ENCODE assay signal across 2 cellular contexts in the genomic region with DNA sequence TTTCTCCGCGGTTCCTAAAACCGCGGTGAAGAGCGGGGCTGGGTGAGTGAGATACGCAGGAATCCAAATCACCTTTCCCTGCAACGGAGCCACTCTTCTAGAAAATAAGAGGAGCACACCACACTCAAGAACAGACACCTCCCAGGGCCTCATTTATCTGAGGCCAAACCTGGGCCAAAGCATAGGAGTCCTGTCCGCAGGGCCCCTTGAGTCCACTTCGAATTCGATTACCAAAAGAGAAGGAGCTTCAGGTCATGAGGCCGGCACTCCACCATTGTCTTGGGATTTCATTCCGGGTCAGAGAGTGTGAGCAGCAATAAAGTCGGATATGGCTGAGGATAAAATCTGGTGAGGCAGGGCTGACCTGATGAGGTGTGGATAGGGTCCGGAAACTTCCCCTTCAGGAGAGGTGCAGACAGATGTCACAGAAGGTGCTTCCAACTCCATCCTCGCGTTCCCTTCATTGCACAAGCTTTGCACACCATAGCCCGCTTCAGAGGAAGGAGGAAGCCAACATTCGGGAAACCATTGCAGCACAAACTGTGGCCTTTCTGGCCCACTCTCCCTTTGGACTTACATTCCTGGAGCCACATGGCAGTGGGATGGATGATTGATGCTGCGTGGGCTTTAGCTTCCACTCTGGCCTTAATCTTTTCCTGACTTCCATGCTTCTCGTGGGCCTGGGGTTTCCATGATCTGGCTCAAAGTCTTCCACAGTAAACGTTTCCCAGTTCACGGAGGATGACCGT.
TF ChIP-seq lines count a peak whose summit lies in the region.

No MANE protein-coding gene starts in this region.

TF ChIP-seq in SK-N-SH, 30 proteins besides CTCF, POLR2A, EP300 and RAD21 (continued from another document):
- TF ChIP-seq, protein P1, sequence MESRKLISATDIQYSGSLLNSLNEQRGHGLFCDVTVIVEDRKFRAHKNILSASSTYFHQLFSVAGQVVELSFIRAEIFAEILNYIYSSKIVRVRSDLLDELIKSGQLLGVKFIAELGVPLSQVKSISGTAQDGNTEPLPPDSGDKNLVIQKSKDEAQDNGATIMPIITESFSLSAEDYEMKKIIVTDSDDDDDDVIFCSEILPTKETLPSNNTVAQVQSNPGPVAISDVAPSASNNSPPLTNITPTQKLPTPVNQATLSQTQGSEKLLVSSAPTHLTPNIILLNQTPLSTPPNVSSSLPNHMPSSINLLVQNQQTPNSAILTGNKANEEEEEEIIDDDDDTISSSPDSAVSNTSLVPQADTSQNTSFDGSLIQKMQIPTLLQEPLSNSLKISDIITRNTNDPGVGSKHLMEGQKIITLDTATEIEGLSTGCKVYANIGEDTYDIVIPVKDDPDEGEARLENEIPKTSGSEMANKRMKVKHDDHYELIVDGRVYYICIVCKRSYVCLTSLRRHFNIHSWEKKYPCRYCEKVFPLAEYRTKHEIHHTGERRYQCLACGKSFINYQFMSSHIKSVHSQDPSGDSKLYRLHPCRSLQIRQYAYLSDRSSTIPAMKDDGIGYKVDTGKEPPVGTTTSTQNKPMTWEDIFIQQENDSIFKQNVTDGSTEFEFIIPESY (IDR thresholded peaks at IDR 0.05; ENCODE audit: borderline replicate concordance, low read depth): no peak
- TF ChIP-seq EZH2phosphoT487 (IDR thresholded peaks at IDR 0.05; ENCODE audit: borderline replicate concordance, low read depth): no peak
- TF ChIP-seq RXRA (IDR thresholded peaks at IDR 0.05; ENCODE audit: borderline replicate concordance, low read depth): no peak
- TF ChIP-seq, protein P2, sequence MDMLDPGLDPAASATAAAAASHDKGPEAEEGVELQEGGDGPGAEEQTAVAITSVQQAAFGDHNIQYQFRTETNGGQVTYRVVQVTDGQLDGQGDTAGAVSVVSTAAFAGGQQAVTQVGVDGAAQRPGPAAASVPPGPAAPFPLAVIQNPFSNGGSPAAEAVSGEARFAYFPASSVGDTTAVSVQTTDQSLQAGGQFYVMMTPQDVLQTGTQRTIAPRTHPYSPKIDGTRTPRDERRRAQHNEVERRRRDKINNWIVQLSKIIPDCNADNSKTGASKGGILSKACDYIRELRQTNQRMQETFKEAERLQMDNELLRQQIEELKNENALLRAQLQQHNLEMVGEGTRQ (IDR thresholded peaks at IDR 0.05; ENCODE audit: borderline replicate concordance, low read depth, low read length): no peak
- no peak for TF ChIP-seq FOSL2 (IDR thresholded peaks at IDR 0.05; ENCODE audit: borderline replicate concordance, low read depth)
- TF ChIP-seq NFIC (IDR thresholded peaks at IDR 0.05; ENCODE audit: borderline replicate concordance): no peak
- TF ChIP-seq, protein P3, sequence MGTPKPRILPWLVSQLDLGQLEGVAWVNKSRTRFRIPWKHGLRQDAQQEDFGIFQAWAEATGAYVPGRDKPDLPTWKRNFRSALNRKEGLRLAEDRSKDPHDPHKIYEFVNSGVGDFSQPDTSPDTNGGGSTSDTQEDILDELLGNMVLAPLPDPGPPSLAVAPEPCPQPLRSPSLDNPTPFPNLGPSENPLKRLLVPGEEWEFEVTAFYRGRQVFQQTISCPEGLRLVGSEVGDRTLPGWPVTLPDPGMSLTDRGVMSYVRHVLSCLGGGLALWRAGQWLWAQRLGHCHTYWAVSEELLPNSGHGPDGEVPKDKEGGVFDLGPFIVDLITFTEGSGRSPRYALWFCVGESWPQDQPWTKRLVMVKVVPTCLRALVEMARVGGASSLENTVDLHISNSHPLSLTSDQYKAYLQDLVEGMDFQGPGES (IDR thresholded peaks at IDR 0.05; ENCODE audit: low read depth, low read length): no peak
- TF ChIP-seq, protein P4, sequence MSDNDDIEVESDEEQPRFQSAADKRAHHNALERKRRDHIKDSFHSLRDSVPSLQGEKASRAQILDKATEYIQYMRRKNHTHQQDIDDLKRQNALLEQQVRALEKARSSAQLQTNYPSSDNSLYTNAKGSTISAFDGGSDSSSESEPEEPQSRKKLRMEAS (IDR thresholded peaks at IDR 0.05; ENCODE audit: low read depth): no peak
- TF ChIP-seq POLR2AphosphoS5 (IDR thresholded peaks at IDR 0.05; ENCODE audit: low read depth, low read length): no peak
- TF ChIP-seq RCOR1 (IDR thresholded peaks at IDR 0.05; ENCODE audit: low read length): no peak
- TF ChIP-seq RFX5 (IDR thresholded peaks at IDR 0.05; ENCODE audit: low read length): no peak
- TF ChIP-seq MEF2A (IDR thresholded peaks at IDR 0.05; ENCODE audit: borderline replicate concordance, low read depth): no peak

TF ChIP-seq in SK-N-SH treated with all-trans-retinoic acid at 6 μM for 48 hours, 23 proteins besides CTCF, POLR2A, EP300 and RAD21 (continued from another document):
- TF ChIP-seq, protein P5, sequence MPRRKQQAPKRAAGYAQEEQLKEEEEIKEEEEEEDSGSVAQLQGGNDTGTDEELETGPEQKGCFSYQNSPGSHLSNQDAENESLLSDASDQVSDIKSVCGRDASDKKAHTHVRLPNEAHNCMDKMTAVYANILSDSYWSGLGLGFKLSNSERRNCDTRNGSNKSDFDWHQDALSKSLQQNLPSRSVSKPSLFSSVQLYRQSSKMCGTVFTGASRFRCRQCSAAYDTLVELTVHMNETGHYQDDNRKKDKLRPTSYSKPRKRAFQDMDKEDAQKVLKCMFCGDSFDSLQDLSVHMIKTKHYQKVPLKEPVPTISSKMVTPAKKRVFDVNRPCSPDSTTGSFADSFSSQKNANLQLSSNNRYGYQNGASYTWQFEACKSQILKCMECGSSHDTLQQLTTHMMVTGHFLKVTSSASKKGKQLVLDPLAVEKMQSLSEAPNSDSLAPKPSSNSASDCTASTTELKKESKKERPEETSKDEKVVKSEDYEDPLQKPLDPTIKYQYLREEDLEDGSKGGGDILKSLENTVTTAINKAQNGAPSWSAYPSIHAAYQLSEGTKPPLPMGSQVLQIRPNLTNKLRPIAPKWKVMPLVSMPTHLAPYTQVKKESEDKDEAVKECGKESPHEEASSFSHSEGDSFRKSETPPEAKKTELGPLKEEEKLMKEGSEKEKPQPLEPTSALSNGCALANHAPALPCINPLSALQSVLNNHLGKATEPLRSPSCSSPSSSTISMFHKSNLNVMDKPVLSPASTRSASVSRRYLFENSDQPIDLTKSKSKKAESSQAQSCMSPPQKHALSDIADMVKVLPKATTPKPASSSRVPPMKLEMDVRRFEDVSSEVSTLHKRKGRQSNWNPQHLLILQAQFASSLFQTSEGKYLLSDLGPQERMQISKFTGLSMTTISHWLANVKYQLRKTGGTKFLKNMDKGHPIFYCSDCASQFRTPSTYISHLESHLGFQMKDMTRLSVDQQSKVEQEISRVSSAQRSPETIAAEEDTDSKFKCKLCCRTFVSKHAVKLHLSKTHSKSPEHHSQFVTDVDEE (CRISPR knock-in tag; IDR thresholded peaks at IDR 0.05): no peak
- TF ChIP-seq, protein P6, sequence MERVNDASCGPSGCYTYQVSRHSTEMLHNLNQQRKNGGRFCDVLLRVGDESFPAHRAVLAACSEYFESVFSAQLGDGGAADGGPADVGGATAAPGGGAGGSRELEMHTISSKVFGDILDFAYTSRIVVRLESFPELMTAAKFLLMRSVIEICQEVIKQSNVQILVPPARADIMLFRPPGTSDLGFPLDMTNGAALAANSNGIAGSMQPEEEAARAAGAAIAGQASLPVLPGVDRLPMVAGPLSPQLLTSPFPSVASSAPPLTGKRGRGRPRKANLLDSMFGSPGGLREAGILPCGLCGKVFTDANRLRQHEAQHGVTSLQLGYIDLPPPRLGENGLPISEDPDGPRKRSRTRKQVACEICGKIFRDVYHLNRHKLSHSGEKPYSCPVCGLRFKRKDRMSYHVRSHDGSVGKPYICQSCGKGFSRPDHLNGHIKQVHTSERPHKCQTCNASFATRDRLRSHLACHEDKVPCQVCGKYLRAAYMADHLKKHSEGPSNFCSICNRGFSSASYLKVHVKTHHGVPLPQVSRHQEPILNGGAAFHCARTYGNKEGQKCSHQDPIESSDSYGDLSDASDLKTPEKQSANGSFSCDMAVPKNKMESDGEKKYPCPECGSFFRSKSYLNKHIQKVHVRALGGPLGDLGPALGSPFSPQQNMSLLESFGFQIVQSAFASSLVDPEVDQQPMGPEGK (CRISPR knock-in tag; IDR thresholded peaks at IDR 0.05; ENCODE audit: borderline replicate concordance): no peak
- no peak for TF ChIP-seq ARNTL (CRISPR knock-in tag; IDR thresholded peaks at IDR 0.05; ENCODE audit: borderline replicate concordance, low read depth)
- no peak for TF ChIP-seq ESRRG (CRISPR knock-in tag; IDR thresholded peaks at IDR 0.05)
- no peak for TF ChIP-seq TCF4 (CRISPR knock-in tag; IDR thresholded peaks at IDR 0.05; ENCODE audit: borderline replicate concordance)
- no peak for TF ChIP-seq PPARA (CRISPR knock-in tag; IDR thresholded peaks at IDR 0.05; ENCODE audit: borderline replicate concordance)
- TF ChIP-seq OSR1 (CRISPR knock-in tag; IDR thresholded peaks at IDR 0.05): no peak
- TF ChIP-seq RARB (CRISPR knock-in tag; IDR thresholded peaks at IDR 0.05): no peak
- TF ChIP-seq BACH2 (CRISPR knock-in tag; IDR thresholded peaks at IDR 0.05; ENCODE audit: borderline replicate concordance): no peak
- no peak for TF ChIP-seq ISL1 (CRISPR knock-in tag; IDR thresholded peaks at IDR 0.05)
- TF ChIP-seq ZC3H10 (CRISPR knock-in tag; IDR thresholded peaks at IDR 0.05): no peak
